ENCODE assay signal across 19 cellular contexts in genomic region chr5:51396797-51397196, GRCh38. TPM values are rescaled to one million over a fixed set of nuclear protein-coding genes. Genes with fewer than 3 reads are reported as not detected.
A peak's percentile ranks its signal among the peaks of the same experiment; 100 is the strongest.
DNase-seq lines count a peak whose midpoint lies in the region; ATAC-seq, FAIRE-seq and TF ChIP-seq lines count a peak whose summit lies in the region.
"Had no signal": no experiment of that assay in that cellular context is flagged by ENCODE, and none has a peak within 500 bp of the region (broad histone marks: within the 10 kb centered on the region; RNA-seq: fewer than 3 reads in every experiment).

No MANE protein-coding gene starts in this region.

- H3K36me3 ChIP-seq in BE2C = peaks cover 31% of the 10 kb centered on the region
- no peaks in the 10 kb centered on the region for H3K36me3 ChIP-seq in bronchial epithelial cell (ENCODE audit: control insufficient read depth, insufficient read depth, low read length)

- H3K27me3 ChIP-seq in BE2C (no peaks in the 10 kb centered on the region), bronchial epithelial cell (ENCODE audit: control insufficient read depth, insufficient read depth, low read length) (peaks cover 17% of the 10 kb centered on the region)

- H3K4me3 ChIP-seq in BE2C (ENCODE audit: low read depth, low read length) = peak overlapping the region; percentile 35
- no peak overlapping the region for H3K4me3 ChIP-seq in bronchial epithelial cell (ENCODE audit: low read depth, low read length)
- H3K4me3 ChIP-seq: GM12878 had no signal

- no peaks in the 10 kb centered on the region for H3K9me3 ChIP-seq in BE2C

- no peak for TF ChIP-seq CTCF in BE2C (IDR thresholded peaks at IDR 0.05; ENCODE audit: low read depth, low read length)
- no peak for TF ChIP-seq CTCF in bronchial epithelial cell (IDR thresholded peaks at IDR 0.05; ENCODE audit: insufficient read depth, low read length, severe bottlenecking)
- TF ChIP-seq CTCF in omental fat pad (IDR thresholded peaks at IDR 0.05) = no peak

- DNase-seq in BE2C (no peak), HT1080 (ENCODE audit: low read depth) (peak; percentile 52), bronchial epithelial cell (ENCODE audit: low read depth) (peak; percentile 30), omental fat pad (ENCODE audit: low spot score) (no peak), occipital lobe (lab: John Stamatoyannopoulos, UW) (no peak), NCI-H2196 (lab: John Stamatoyannopoulos, UW; ENCODE audit: unreplicated experiment) (no peak)
- no peak for DNase-seq in stimulated activated CD4-positive, alpha-beta T cell treated with anti-CD3 and anti-CD28 coated beads, Interleukin-2, amount 100 ng/mL, for 48 hours
- DNase-seq: COR-L47, DMS53, IMR-90, Kasumi-1, NCI-H187 treated with DMSO at 0.1 percent for 48 hours, NCI-H524, RPMI8226 had no signal

- peaks cover 39% of the 10 kb centered on the region for H3K4me1 ChIP-seq in BE2C

- ATAC-seq in omental fat pad (ENCODE audit: low FRiP score) (peak; percentile 34), GM21390 (IDR thresholded peaks at IDR 0.05; ENCODE audit: unreplicated experiment) (no peak)
- ATAC-seq: GM12878 had no signal

- FAIRE-seq in bronchial epithelial cell (lab: Jason Lieb, UNC) = no peak
- FAIRE-seq: GM12878 had no signal

RNA-seq across cellular contexts. Expression of gene ISL1, which starts 13.5 kb away (rescaled TPM):
- polyA plus RNA-seq in BE2C (2012; ENCODE audit: insufficient read depth, insufficient read length, low read depth) = 79.9 TPM
- total RNA-seq in HT1080 (2014; rRNA removed; shearing (Covaris generic)) = 1.3 and 1.9 TPM in 2 replicates
- polyA plus RNA-seq in HT1080 (2015; cell fraction: cytosol; rRNA removed) = 0.10 and 0.34 TPM in 2 replicates
- 0.22 and 0.24 TPM in 2 replicates for polyA plus RNA-seq in HT1080 (2015; cell fraction: nucleus; rRNA removed)
- 1.8 and 6.1 TPM in 2 replicates for total RNA-seq in bronchial epithelial cell
- total RNA-seq in omental fat pad = 1 to 10 TPM in 3 of 4 donors, under 1 TPM in 1; 0.63 to 5.4 (median 3.3) TPM
- total RNA-seq in occipital lobe = not detected
- total RNA-seq: A172, G401, GM12878 had no signal
- polyA plus RNA-seq: CD14-positive monocyte, IMR-90 had no signal

Comparison
In these comparisons a context has a peak if more than half of its experiments do, and no peak if none do; other contexts are left out.
1. DNase-seq: peak in HT1080 (single experiment) and bronchial epithelial cell (single experiment); none in BE2C (single experiment), omental fat pad (single experiment), occipital lobe (single experiment), NCI-H2196 (single experiment) and stimulated activated CD4-positive, alpha-beta T cell treated with anti-CD3 and anti-CD28 coated beads, Interleukin-2, amount 100 ng/mL, for 48 hours (0 of 2).